Comparison of ENCODE assay signal across 8 cellular contexts in the genomic region with DNA sequence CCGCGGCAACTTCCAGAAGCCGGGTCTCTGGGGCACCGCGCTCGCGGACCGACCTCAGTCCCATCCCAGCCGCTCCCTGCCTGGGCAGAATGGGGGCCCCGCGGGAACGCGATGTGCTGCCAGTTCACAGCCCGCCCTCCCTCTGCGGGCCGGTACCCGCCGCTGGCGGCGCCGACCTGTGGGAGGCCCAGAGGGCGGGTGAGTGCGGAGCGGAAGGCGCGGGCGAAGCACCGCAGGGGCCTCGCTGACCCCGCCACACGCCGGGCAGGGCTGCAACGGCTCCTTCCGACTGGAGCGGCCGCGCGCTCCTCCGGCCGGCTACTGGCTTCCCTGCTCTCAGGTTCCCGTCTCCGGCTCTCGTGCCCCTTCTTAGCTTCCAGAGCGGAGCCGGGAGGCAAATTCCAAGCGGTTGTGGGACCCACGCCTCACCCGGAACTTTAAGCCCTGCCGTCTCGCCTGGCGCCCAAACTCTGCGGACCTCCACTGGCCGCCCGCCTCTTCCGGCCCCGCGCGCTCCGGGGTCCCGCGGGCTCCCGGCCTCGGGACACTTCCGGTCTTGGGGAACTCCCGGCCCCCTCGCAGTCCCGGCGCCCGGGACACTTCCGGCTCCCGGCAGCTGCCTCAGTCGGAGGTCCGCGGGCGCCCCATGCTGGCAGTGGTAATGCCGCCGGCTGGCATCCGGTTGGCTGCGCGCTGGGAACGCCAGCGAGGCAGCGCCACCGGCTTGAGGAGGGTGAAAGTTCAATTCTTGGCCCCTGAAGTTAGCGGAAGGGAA. TPM values are rescaled to one million over a fixed set of nuclear protein-coding genes. Genes with fewer than 3 reads are reported as not detected.
A peak's percentile ranks its signal among the peaks of the same experiment; 100 is the strongest.
DNase-seq lines count a peak whose midpoint lies in the region; ATAC-seq and TF ChIP-seq lines count a peak whose summit lies in the region.

A gene with protein sequence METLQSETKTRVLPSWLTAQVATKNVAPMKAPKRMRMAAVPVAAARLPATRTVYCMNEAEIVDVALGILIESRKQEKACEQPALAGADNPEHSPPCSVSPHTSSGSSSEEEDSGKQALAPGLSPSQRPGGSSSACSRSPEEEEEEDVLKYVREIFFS (minus strand): TSS at position 485 of the 775 bp plus-strand sequence. CDS start 1,785 bp downstream, outside the sequence.

- TF ChIP-seq CTCF in left lung (IDR thresholded peaks at IDR 0.05): peak; percentile 50 to 57

- peak within 1 kb of the TSS; percentile 97 for H3K9ac ChIP-seq in BLaER1

- H3K4me3 ChIP-seq in BLaER1 (peak within 1 kb of the TSS; percentile 86), left lung (peak within 1 kb of the TSS; percentile 57 to 85)

- intact Hi-C loops in left lung (cut with DNase I): no loop called here

- DNase-seq in GM19240 (ENCODE audit: insufficient read length, low spot score) (peak; percentile 56), NCI-H524 treated with DMSO at 0.1 percent for 48 hours (lab: John Stamatoyannopoulos, UW) (peak; percentile 66), cortex of kidney (lab: John Stamatoyannopoulos, UW) (peak; percentile 66), left lung (peak; percentile 96 to 99)
- peak; percentile 96 for DNase-seq in activated CD4-positive, alpha-beta T cell treated with anti-CD3 and anti-CD28 coated beads for 48 hours
- peak; percentile 89 to 90 for DNase-seq in stimulated activated CD4-positive, alpha-beta T cell treated with anti-CD3 and anti-CD28 coated beads, Interleukin-2, amount 100 ng/mL, for 48 hours

- H3K9me3 ChIP-seq in BLaER1: no peaks in the 10 kb centered on the region
- H3K9me3 ChIP-seq in left lung: no peaks in the 10 kb centered on the region

- H3K4me2 ChIP-seq in BLaER1: peak within 1 kb of the TSS; percentile 91

- ATAC-seq in HG03460 (IDR thresholded peaks at IDR 0.05; ENCODE audit: unreplicated experiment) (peak; percentile 59), left lung (peak; percentile 95)

- H3K27ac ChIP-seq in BLaER1 (peak within 1 kb of the TSS; percentile 98), left lung (peak within 1 kb of the TSS; percentile 92 to 100)

- peaks cover 37% of the 10 kb centered on the region for H3K4me1 ChIP-seq in BLaER1
- peaks cover 8 to 54% of the 10 kb centered on the region in 2 donors for H3K4me1 ChIP-seq in left lung

- H4K20me1 ChIP-seq in BLaER1: no peaks in the 10 kb centered on the region

- H3K36me3 ChIP-seq in BLaER1 (peaks cover 35% of the 10 kb centered on the region), left lung (peaks cover 0 to 31% of the 10 kb centered on the region in 2 donors)

- H3K27me3 ChIP-seq in BLaER1: no peaks in the 10 kb centered on the region
- H3K27me3 ChIP-seq in left lung: no peaks in the 10 kb centered on the region

RNA-seq across cellular contexts. Expression of the gene that starts here (rescaled TPM):
- total RNA-seq in left lung: 10 to 100 TPM; 32.1 to 39.9 TPM

Comparison
In these comparisons a context has a peak if more than half of its experiments do, and no peak if none do; other contexts are left out.
1. Peak in every context shown above with its lines: DNase-seq, ATAC-seq, H3K4me3 ChIP-seq and H3K27ac ChIP-seq.